Comparison of ENCODE assay signal across 13 cellular contexts in the genomic region with DNA sequence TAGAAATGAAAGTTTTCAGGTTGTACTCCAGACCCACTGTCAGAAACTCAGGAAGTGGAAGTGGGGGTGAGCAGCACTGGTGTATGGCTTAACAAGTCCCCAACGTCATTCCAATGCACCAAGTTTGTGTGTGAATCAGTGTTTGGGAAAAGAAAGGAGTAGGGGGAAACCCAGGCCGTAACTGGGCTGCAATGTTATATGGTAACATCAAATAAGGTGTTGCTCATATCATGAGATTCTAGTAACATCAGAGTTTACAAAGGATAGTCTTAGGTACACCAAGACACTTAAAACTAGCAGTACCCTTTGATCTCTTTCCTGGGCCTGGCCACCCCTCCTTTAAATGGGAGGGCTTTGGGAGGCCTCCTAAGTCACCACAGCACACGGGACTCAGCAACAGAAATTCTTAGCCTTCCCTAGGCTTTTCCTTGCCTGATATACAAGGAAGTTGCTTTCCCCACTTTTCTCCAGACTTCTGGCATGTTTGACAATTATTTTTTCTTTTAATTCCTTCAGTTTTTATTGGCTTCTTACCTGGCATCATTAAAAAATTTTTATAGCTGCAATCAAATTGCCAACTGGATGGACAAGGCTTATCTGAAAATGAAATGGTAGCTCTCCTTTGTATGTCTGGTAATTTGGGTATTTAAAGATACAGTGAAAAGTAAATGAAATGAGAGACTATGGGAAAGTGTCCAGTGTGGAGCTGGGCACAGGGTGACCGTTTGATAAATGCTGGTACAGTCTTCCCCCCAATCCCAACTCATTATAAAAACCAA. TPM values are rescaled to one million over a fixed set of nuclear protein-coding genes. Genes with fewer than 3 reads are reported as not detected.
DNase-seq lines count a peak whose midpoint lies in the region; ATAC-seq, FAIRE-seq and TF ChIP-seq lines count a peak whose summit lies in the region.
"Had no signal": no experiment of that assay in that cellular context is flagged by ENCODE, and none has a peak within 500 bp of the region (broad histone marks: within the 10 kb centered on the region; RNA-seq: fewer than 3 reads in every experiment).

No MANE protein-coding gene starts in this region.

- peak overlapping the region; percentile 20 for H3K4me3 ChIP-seq in CD4-positive, CD25-positive, alpha-beta regulatory T cell (ENCODE audit: low read depth, low read length)
- H3K4me3 ChIP-seq in mesodermal cell (ENCODE audit: extremely low read depth, insufficient read depth, low read length, poor library complexity, severe bottlenecking) (no peak overlapping the region), gastroesophageal sphincter (no peak overlapping the region)

- H3K9me3 Mint-ChIP-seq in CD4-positive, CD25-positive, alpha-beta regulatory T cell = no peaks in the 10 kb centered on the region

- 71 to 84% methylated on average over 1 to 3 of the region's 4 CpGs for WGBS in mesodermal cell (ENCODE audit: insufficient coverage in 2 of 2), 2 experiments
- 48 to 70% methylated on average over 4 of the region's 4 CpGs for WGBS in gastroesophageal sphincter (ENCODE audit: low coverage in 1 of 2), 2 donors

- H3K27me3 Mint-ChIP-seq in CD4-positive, CD25-positive, alpha-beta regulatory T cell = no peaks in the 10 kb centered on the region

- peak; percentile 51 for FAIRE-seq in GM19239 (lab: Jason Lieb, UNC)

- peaks cover 22% of the 10 kb centered on the region for H3K36me3 Mint-ChIP-seq in CD4-positive, CD25-positive, alpha-beta regulatory T cell

- peaks cover 2% of the 10 kb centered on the region for H3K36me3 ChIP-seq in CD4-positive, CD25-positive, alpha-beta regulatory T cell (ENCODE audit: control insufficient read depth, insufficient read depth, low read length)
- H3K36me3 ChIP-seq in mesodermal cell (ENCODE audit: control insufficient read depth, insufficient read depth, low read length) (peaks cover 60% of the 10 kb centered on the region), gastroesophageal sphincter (peaks cover 0 to 2% of the 10 kb centered on the region in 2 donors)

- no peak for DNase-seq in CD4-positive, CD25-positive, alpha-beta regulatory T cell
- no peak for DNase-seq in GM19239 (ENCODE audit: insufficient read length, low spot score)
- DNase-seq: anterior cingulate cortex; effector CD8-positive, alpha-beta T cell; NCI-H1930; NCI-H526 treated with DMSO at 0.1 percent for 48 hours; SHP77 had no signal

- TF ChIP-seq CTCF in VCaP (conservative IDR thresholded peaks at IDR 0.05) = no peak
- no peak for TF ChIP-seq CTCF in gastroesophageal sphincter (IDR thresholded peaks at IDR 0.05)

- H3K27me3 ChIP-seq in CD4-positive, CD25-positive, alpha-beta regulatory T cell (ENCODE audit: control insufficient read depth, insufficient read depth, low read length) = no peaks in the 10 kb centered on the region
- no peaks in the 10 kb centered on the region for H3K27me3 ChIP-seq in gastroesophageal sphincter

- H3K4me3 Mint-ChIP-seq in CD4-positive, CD25-positive, alpha-beta regulatory T cell = peak overlapping the region in 3 of 4 donors; percentile 7 to 61 (median 52)

- peaks cover 40 to 80% (median 60%) of the 10 kb centered on the region in 4 donors for H3K4me1 Mint-ChIP-seq in CD4-positive, CD25-positive, alpha-beta regulatory T cell

- H3K27ac Mint-ChIP-seq in CD4-positive, CD25-positive, alpha-beta regulatory T cell = peak overlapping the region in 2 of 3 donors; percentile 26 to 67

- TF ChIP-seq EP300 in gastroesophageal sphincter (IDR thresholded peaks at IDR 0.05) = no peak

- TF ChIP-seq POLR2A in gastroesophageal sphincter (IDR thresholded peaks at IDR 0.05) = no peak

- ATAC-seq in CD4-positive, CD25-positive, alpha-beta regulatory T cell (ENCODE audit: low read depth in 2 of 2) = no peak
- ATAC-seq in HG03139 (IDR thresholded peaks at IDR 0.05; ENCODE audit: unreplicated experiment) (no peak), gastroesophageal sphincter (no peak), GM21717 (IDR thresholded peaks at IDR 0.05; ENCODE audit: unreplicated experiment) (no peak), HG02885 (IDR thresholded peaks at IDR 0.05; ENCODE audit: poor library complexity, unreplicated experiment) (no peak)

- H3K4me1 ChIP-seq in CD4-positive, CD25-positive, alpha-beta regulatory T cell (ENCODE audit: control insufficient read depth, insufficient read depth, low read length, poor library complexity, severe bottlenecking) = peaks cover 42% of the 10 kb centered on the region
- H3K4me1 ChIP-seq in mesodermal cell (ENCODE audit: control insufficient read depth, insufficient read depth, low read length, poor library complexity, severe bottlenecking) (peaks cover 24% of the 10 kb centered on the region), gastroesophageal sphincter (no peaks in the 10 kb centered on the region)

- H3K9me3 ChIP-seq in CD4-positive, CD25-positive, alpha-beta regulatory T cell (ENCODE audit: control insufficient read depth in 2 of 2, low read length in 2 of 2) = no peaks in the 10 kb centered on the region
- H3K9me3 ChIP-seq in mesodermal cell (ENCODE audit: control insufficient read depth, low read length) = no peaks in the 10 kb centered on the region
- H3K9me3 ChIP-seq in gastroesophageal sphincter = peaks cover 0 to 5% (median 0%) of the 10 kb centered on the region in 3 donors

- no peak overlapping the region for H3K27ac ChIP-seq in CD4-positive, CD25-positive, alpha-beta regulatory T cell (ENCODE audit: insufficient read depth, low read length, poor library complexity, severe bottlenecking)
- peak overlapping the region; percentile 82 for H3K27ac ChIP-seq in VCaP
- H3K27ac ChIP-seq in mesodermal cell (ENCODE audit: low read depth, low read length, severe bottlenecking) = peak overlapping the region; percentile 13
- no peak overlapping the region for H3K27ac ChIP-seq in gastroesophageal sphincter

RNA-seq across cellular contexts. Expression of a gene that starts 15.1 kb away (rescaled TPM):
- 14.0 TPM for total RNA-seq in CD4-positive, CD25-positive, alpha-beta regulatory T cell
- polyA plus RNA-seq in CD4-positive, CD25-positive, alpha-beta regulatory T cell = 1 to 10 TPM; 5.2 to 8.5 (median 7.1) TPM
- 16.8 TPM for polyA plus RNA-seq in mesodermal cell (2013, experiment 1 of 2)
- 16.4 TPM for polyA plus RNA-seq in mesodermal cell (2013, experiment 2 of 2)
- 1 to 10 TPM; 3.4 to 6.5 (median 5.2) TPM for total RNA-seq in gastroesophageal sphincter

Comparison
In these comparisons a context has a peak if more than half of its experiments do, and no peak if none do; other contexts are left out.
1. H3K27ac ChIP-seq: peak in VCaP (single experiment) and mesodermal cell (single experiment); none in CD4-positive, CD25-positive, alpha-beta regulatory T cell (single experiment) and gastroesophageal sphincter (0 of 4).